Comparison of ENCODE assay signal across 1 cellular context in the genomic region with DNA sequence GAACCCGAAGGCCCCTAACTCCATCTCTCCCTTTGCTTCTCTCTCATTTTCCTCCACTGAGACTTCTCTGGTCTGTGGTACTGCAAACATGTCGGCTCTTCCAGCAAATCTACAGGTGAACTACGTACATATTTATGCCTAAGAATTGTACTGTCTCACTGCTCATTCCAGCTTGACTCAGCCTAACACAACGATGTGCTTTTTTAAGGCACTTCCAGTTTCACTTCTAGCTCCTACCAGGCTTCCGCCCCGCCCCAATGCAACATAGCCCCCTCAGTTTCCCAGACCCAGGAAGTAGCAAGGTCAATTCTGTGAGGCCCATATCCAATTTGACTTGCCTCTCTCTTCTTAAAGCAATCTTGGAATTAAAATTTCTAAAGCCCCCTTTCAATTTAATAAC.
TF ChIP-seq lines count a peak whose summit lies in the region.

No MANE protein-coding gene starts in this region.

TF ChIP-seq in IMR-90, 13 proteins besides CTCF, POLR2A, EP300 and RAD21 (continued from another document):
- TF ChIP-seq NFE2L2 (IDR thresholded peaks at IDR 0.05; ENCODE audit: low read depth, low read length) (no peak), RCOR1 (IDR thresholded peaks at IDR 0.05; ENCODE audit: insufficient replicate concordance, low read length) (no peak)
